In genomic region chr13:81223784-81224501, GRCh38 we compare ENCODE assay signal across 29 cellular contexts.
"Had no signal": no experiment of that assay in that cellular context is flagged by ENCODE, and none has a peak within 500 bp of the region (broad histone marks: within the 10 kb centered on the region; RNA-seq: fewer than 3 reads in every experiment).

No MANE protein-coding gene starts in this region.

- H3K27me3 ChIP-seq: brain microvascular endothelial cell, cardiac muscle cell, SJCRH30 had no signal

- H3K36me3 ChIP-seq: brain microvascular endothelial cell, cardiac muscle cell, SJCRH30, WERI-Rb-1 had no signal

- H3K27ac Mint-ChIP-seq: activated CD4-positive, alpha-beta memory T cell treated with anti-CD3 and anti-CD28 coated beads, Interleukin-2, amount 10 ng/mL, durations not matched to agents 7 days and 5 days; activated CD4-positive, alpha-beta T cell treated with anti-CD3 and anti-CD28 coated beads for 36 hours; activated naive CD4-positive, alpha-beta T cell treated with anti-CD3 and anti-CD28 coated beads for 36 hours; activated naive CD8-positive, alpha-beta T cell; activated T-helper 17 cell treated with anti-CD3 and anti-CD28 coated beads, Interleukin-2, amount 50 U/mL, for 72 hours had no signal

- H3K4me3 Mint-ChIP-seq: activated CD4-positive, alpha-beta memory T cell treated with anti-CD3 and anti-CD28 coated beads, Interleukin-2, amount 10 ng/mL, durations not matched to agents 7 days and 5 days; activated CD4-positive, alpha-beta T cell treated with anti-CD3 and anti-CD28 coated beads for 36 hours; activated naive CD4-positive, alpha-beta T cell treated with anti-CD3 and anti-CD28 coated beads for 36 hours; activated naive CD8-positive, alpha-beta T cell; activated T-helper 17 cell treated with anti-CD3 and anti-CD28 coated beads, Interleukin-2, amount 50 U/mL, for 72 hours had no signal

- H3K36me3 Mint-ChIP-seq: activated naive CD8-positive, alpha-beta T cell had no signal

- H3K4me2 ChIP-seq: SK-N-SH had no signal

- H3K4me1 Mint-ChIP-seq: activated CD4-positive, alpha-beta memory T cell treated with anti-CD3 and anti-CD28 coated beads, Interleukin-2, amount 10 ng/mL, durations not matched to agents 7 days and 5 days; activated CD4-positive, alpha-beta T cell treated with anti-CD3 and anti-CD28 coated beads for 36 hours; activated T-helper 17 cell treated with anti-CD3 and anti-CD28 coated beads, Interleukin-2, amount 50 U/mL, for 72 hours had no signal

- H3K4me3 ChIP-seq: cardiac muscle cell, SJCRH30 had no signal

- H3K27me3 Mint-ChIP-seq: activated CD4-positive, alpha-beta memory T cell treated with anti-CD3 and anti-CD28 coated beads, Interleukin-2, amount 10 ng/mL, durations not matched to agents 7 days and 5 days; activated CD4-positive, alpha-beta T cell treated with anti-CD3 and anti-CD28 coated beads for 36 hours; activated naive CD8-positive, alpha-beta T cell; activated T-helper 17 cell treated with anti-CD3 and anti-CD28 coated beads, Interleukin-2, amount 50 U/mL, for 72 hours had no signal

- DNase-seq: activated CD4-positive, alpha-beta memory T cell treated with anti-CD3 and anti-CD28 coated beads, Interleukin-2, amount 10 ng/mL, durations not matched to agents 7 days and 5 days; activated CD4-positive, alpha-beta T cell treated with anti-CD3 and anti-CD28 coated beads for 36 hours; activated CD4-positive, alpha-beta T cell treated with anti-CD3 and anti-CD28 coated beads, Interleukin-2, amount 50 U/mL, for 1 hour; activated gamma-delta T cell; activated naive CD4-positive, alpha-beta T cell treated with anti-CD3 and anti-CD28 coated beads for 36 hours; activated T-cell treated with anti-CD3 and anti-CD28 coated beads for 4 hours; activated T-cell treated with anti-CD3 and anti-CD28 coated beads, Interleukin-2, amount 50 U/mL, for 48 hours; amygdala; brain microvascular endothelial cell; KG1; NCI-H1048; NCI-H1930; NCI-H2107; NCI-H2171 treated with DMSO at 0.1 percent for 48 hours; NCI-H226; NCI-H526 treated with DMSO at 0.1 percent for 48 hours; NCI-H82; NK-92 treated with Interleukin-12 subunit alpha and Interleukin-12 subunit beta, amount 100 ng/mL, for 24 hours; OCI-M1; RPMI8226; SJCRH30; SK-N-SH; T-helper 1 cell; WERI-Rb-1 had no signal

- H3K4me1 ChIP-seq: SJCRH30 had no signal

- H3K27ac ChIP-seq: brain microvascular endothelial cell, cardiac muscle cell, SJCRH30, WERI-Rb-1 had no signal

- H3K9ac ChIP-seq: SK-N-SH had no signal

- ATAC-seq: activated CD4-positive, alpha-beta T cell treated with anti-CD3 and anti-CD28 coated beads for 36 hours; activated T-helper 17 cell treated with anti-CD3 and anti-CD28 coated beads, Interleukin-2, amount 50 U/mL, for 72 hours; Panc1; Right ventricle myocardium inferior had no signal

- H3K9me3 ChIP-seq: SJCRH30, SK-N-SH had no signal
